9 cellular contexts compared by ENCODE assay signal in the genomic region with DNA sequence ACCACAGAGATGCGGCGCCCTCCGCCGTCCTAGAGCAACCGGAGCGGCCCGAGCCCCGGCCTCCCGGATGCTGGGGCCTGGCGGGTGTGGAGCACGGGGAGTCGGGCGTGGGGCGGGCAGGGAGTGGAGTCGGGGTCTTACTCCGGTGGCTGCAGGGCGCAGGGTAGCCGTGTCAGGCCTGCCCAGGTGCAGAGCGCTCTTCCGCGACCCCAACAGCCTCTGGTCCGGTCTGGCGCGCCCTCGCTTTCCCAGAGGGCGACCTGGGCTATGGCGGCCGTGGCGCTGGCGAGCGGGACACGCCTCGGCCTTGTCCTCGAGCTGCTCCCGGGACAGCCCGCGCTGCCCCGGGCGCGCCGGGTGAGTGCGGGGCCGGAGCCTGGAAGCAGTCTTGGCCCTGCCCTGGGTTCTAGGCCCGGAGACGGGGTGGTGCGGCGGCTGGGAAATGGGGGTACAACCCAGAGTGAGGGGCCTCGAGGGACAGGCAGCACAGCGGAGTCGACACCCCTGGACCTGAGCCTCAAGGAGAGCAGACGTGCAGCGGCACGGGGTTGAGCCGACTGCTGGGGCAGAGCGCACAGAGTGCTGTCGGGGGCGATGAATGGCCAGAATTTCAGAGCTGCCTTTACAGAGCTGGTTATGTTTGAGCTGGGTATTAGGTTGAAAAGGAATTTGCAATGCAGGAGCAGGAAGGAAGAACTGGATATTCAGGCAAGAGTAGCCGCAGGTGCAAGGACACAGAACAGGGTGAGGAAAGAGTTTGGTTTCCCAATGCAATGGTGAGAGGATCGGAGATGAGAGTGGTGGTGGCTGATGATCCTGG. TPM values are rescaled to one million over a fixed set of nuclear protein-coding genes. Genes with fewer than 3 reads are reported as not detected.
DNase-seq lines count a peak whose midpoint lies in the region; ATAC-seq, FAIRE-seq and TF ChIP-seq lines count a peak whose summit lies in the region.
"Had no signal": no experiment of that assay in that cellular context is flagged by ENCODE, and none has a peak within 500 bp of the region (broad histone marks: within the 10 kb centered on the region; RNA-seq: fewer than 3 reads in every experiment).

Gene ZNF662, plus strand, starts transcription at position 58 of the 820 bp plus-strand sequence. CDS start 1,973 bp downstream, outside the sequence.

- H2AFZ ChIP-seq in keratinocyte (ENCODE audit: control insufficient read depth, low read length): peak within 1 kb of the TSS; percentile 75

- CTCF ChIA-PET in activated CD4-positive, alpha-beta T cell treated with anti-CD3 and anti-CD28 coated beads for 36 hours (lab: Charles Lee): no interaction called here

- POLR2A ChIA-PET in activated CD4-positive, alpha-beta T cell treated with anti-CD3 and anti-CD28 coated beads for 36 hours (lab: Charles Lee): no interaction called here

- H3K27me3 Mint-ChIP-seq in activated CD4-positive, alpha-beta T cell treated with anti-CD3 and anti-CD28 coated beads for 36 hours: peaks cover 26% of the 10 kb centered on the region

- peak; percentile 49 for DNase-seq in activated CD4-positive, alpha-beta T cell treated with anti-CD3 and anti-CD28 coated beads for 36 hours
- DNase-seq in activated CD4-positive, alpha-beta T cell treated with anti-CD3 and anti-CD28 coated beads, Interleukin-2, amount 50 U/mL, for 4 hours: no peak
- DNase-seq in keratinocyte (ENCODE audit: low read depth, low spot score) (no peak), NCI-H187 (lab: John Stamatoyannopoulos, UW) (no peak)
- DNase-seq in stimulated activated CD4-positive, alpha-beta T cell treated with anti-CD3 and anti-CD28 coated beads, Interleukin-4, amount 100 ng/mL, for 4 hours: peak; percentile 3 to 37
- DNase-seq in effector CD4-positive, alpha-beta T cell: no peak

- no peaks in the 10 kb centered on the region for H4K20me1 ChIP-seq in keratinocyte (ENCODE audit: control insufficient read depth, extremely low read depth, insufficient read depth, low read length)

- H3K27me3 ChIP-seq in keratinocyte (ENCODE audit: control insufficient read depth, extremely low read depth, insufficient read depth, low read length): peaks cover 27% of the 10 kb centered on the region
- H3K27me3 ChIP-seq: SJSA1 had no signal

- intact Hi-C loops in activated CD4-positive, alpha-beta T cell treated with anti-CD3 and anti-CD28 coated beads for 36 hours (cut with DNase I, micrococcal nuclease): no loop called here

- H3K9ac ChIP-seq in keratinocyte (ENCODE audit: control insufficient read depth, extremely low read depth, insufficient read depth, low read length): peak within 1 kb of the TSS; percentile 56

- no peak for FAIRE-seq in keratinocyte (lab: Jason Lieb, UNC)

- peak within 1 kb of the TSS; percentile 2 for H3K27ac Mint-ChIP-seq in activated CD4-positive, alpha-beta T cell treated with anti-CD3 and anti-CD28 coated beads for 36 hours

- H3K36me3 ChIP-seq in keratinocyte (ENCODE audit: control insufficient read depth in 2 of 2, extremely low read depth in 1 of 2, insufficient read depth in 2 of 2, low read length in 2 of 2): no peaks in the 10 kb centered on the region
- H3K36me3 ChIP-seq: SJSA1 had no signal

- H3K36me3 Mint-ChIP-seq in activated CD4-positive, alpha-beta T cell treated with anti-CD3 and anti-CD28 coated beads for 36 hours (ENCODE audit: low read depth): peaks cover 19% of the 10 kb centered on the region

- H3K4me3 ChIP-seq in keratinocyte (ENCODE audit: control insufficient read depth in 2 of 3, extremely low read depth in 1 of 3, insufficient read depth in 2 of 3, low read depth in 1 of 3, low read length in 3 of 3): peak within 1 kb of the TSS; percentile 30 to 60 (median 42)
- H3K4me3 ChIP-seq: SJSA1 had no signal

- peaks cover 11% of the 10 kb centered on the region for H3K4me1 Mint-ChIP-seq in activated CD4-positive, alpha-beta T cell treated with anti-CD3 and anti-CD28 coated beads for 36 hours

- H3K4me1 ChIP-seq in keratinocyte (ENCODE audit: control insufficient read depth, extremely low read depth, insufficient read depth, low read length): peaks cover 6% of the 10 kb centered on the region
- H3K4me1 ChIP-seq: SJSA1 had no signal

- peak; percentile 63 for ATAC-seq in activated CD4-positive, alpha-beta T cell treated with anti-CD3 and anti-CD28 coated beads for 36 hours
- no peak for ATAC-seq in GM21786 (IDR thresholded peaks at IDR 0.05; ENCODE audit: unreplicated experiment)

- H3K79me2 ChIP-seq in keratinocyte (ENCODE audit: control insufficient read depth, insufficient read depth, low read length): no peaks in the 10 kb centered on the region

- no peaks in the 10 kb centered on the region for H3K9me1 ChIP-seq in keratinocyte (ENCODE audit: control insufficient read depth, extremely low read depth, insufficient read depth, low read length)

- peaks cover 15% of the 10 kb centered on the region for H3K9me3 Mint-ChIP-seq in activated CD4-positive, alpha-beta T cell treated with anti-CD3 and anti-CD28 coated beads for 36 hours (ENCODE audit: low read depth)

- dilution Hi-C loops in keratinocyte (cut with MboI; ENCODE audit: extremely low pct_ligation_motif_present, low sequenced_read_pairs): no loop called here

- no peak for TF ChIP-seq CTCF in keratinocyte (optimal IDR thresholded peaks at IDR 0.05 in 1 of 3, IDR thresholded peaks at IDR 0.05 in 1 of 3, conservative IDR thresholded peaks at IDR 0.05 in 1 of 3; ENCODE audit: extremely low read depth in 1 of 3, insufficient read depth in 2 of 3, low read length in 3 of 3)

- H3K9me3 ChIP-seq in keratinocyte (ENCODE audit: control insufficient read depth, low read depth, low read length): no peaks in the 10 kb centered on the region
- H3K9me3 ChIP-seq: SJSA1 had no signal

- H3K4me2 ChIP-seq in keratinocyte (ENCODE audit: control insufficient read depth, extremely low read depth, insufficient read depth, low read depth, low read length): peak within 1 kb of the TSS; percentile 50

- H3K27ac ChIP-seq in angular gyrus (ENCODE audit: low read depth, low read length) (peak within 1 kb of the TSS; percentile 44), keratinocyte (ENCODE audit: control insufficient read depth, insufficient read depth, low read length) (no peak within 1 kb of the TSS)
- H3K27ac ChIP-seq: SJSA1 had no signal

- H3K4me3 Mint-ChIP-seq in activated CD4-positive, alpha-beta T cell treated with anti-CD3 and anti-CD28 coated beads for 36 hours: peak within 1 kb of the TSS; percentile 56

RNA-seq across cellular contexts. Expression of gene ZNF662, which starts in this region (rescaled TPM):
- 1 to 10 TPM; 1.1 to 1.3 TPM for total RNA-seq in activated CD4-positive, alpha-beta T cell treated with anti-CD3 and anti-CD28 coated beads for 36 hours
- polyA plus RNA-seq in keratinocyte: 0.57 to 1.4 TPM (median 1.1 TPM) in 3 replicates
- 2.1 TPM for polyA plus RNA-seq in keratinocyte (2011; ENCODE audit: low read depth)
- 0.18 and 0.40 TPM in 2 replicates for polyA plus RNA-seq in keratinocyte (2011; cell fraction: cytosol; rRNA removed)
- 5.0 and 5.2 TPM in 2 replicates for polyA plus RNA-seq in keratinocyte (2011; cell fraction: nucleus; rRNA removed)
- 0.46 and 7.0 TPM in 2 replicates for polyA plus RNA-seq in keratinocyte (2012; ENCODE audit: low replicate concordance)
- 0.20 to 1.3 TPM (median 1.3 TPM) in 3 replicates for polyA minus RNA-seq in keratinocyte
- 0.58 TPM for polyA minus RNA-seq in keratinocyte (2011; cell fraction: cytosol; rRNA and poly(A)+ RNA removed)
- polyA minus RNA-seq in keratinocyte (2011; cell fraction: nucleus; rRNA and poly(A)+ RNA removed): 1.4 and 2.0 TPM in 2 replicates
- total RNA-seq: SJSA1 had no signal

Comparison
In these comparisons a context has a peak if more than half of its experiments do, and no peak if none do; other contexts are left out.
1. DNase-seq: peak in activated CD4-positive, alpha-beta T cell treated with anti-CD3 and anti-CD28 coated beads for 36 hours (single experiment) and stimulated activated CD4-positive, alpha-beta T cell treated with anti-CD3 and anti-CD28 coated beads, Interleukin-4, amount 100 ng/mL, for 4 hours (2 of 2); none in activated CD4-positive, alpha-beta T cell treated with anti-CD3 and anti-CD28 coated beads, Interleukin-2, amount 50 U/mL, for 4 hours (0 of 2), keratinocyte (single experiment), effector CD4-positive, alpha-beta T cell (single experiment) and NCI-H187 (0 of 2).